In the genomic region with DNA sequence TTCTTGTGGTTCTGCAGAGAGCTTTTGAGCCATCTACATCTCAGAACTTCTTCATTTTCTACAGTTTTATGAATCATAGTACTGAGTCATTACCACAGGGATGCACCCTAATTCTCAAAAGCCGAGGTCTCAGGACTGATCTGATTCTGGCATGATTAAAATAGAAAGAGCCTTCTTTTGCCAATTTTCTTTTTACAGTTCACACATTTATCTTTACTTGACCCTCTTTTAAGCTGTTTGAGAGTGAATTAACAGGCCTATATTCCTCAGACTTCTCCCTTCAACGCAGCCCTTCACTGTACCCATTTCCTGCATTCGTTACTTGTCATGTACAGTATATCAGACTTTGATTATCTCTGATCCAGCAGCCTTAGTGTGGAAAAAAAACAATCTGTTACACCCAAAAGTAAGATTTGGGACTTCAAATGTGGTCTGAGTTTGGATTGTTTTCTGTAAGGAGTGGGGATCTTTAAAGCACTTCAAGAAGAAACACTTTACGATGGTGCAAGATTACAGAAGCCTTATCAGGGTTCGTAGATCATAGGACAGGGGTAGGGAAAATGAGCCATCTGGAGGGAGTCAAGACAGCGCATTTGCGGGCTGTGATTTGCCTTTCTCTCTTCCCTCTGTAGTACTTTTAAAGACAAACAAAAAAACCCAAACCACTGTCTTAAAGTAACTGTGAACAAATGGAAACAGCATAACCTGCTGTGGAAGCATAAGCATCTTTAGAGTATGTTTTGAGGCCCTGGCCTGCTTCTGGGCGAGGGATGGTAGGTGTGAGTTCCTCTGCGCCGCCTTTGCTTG, we compare ENCODE assay signal across 8 cellular contexts. TPM values are rescaled to one million over a fixed set of nuclear protein-coding genes. Genes with fewer than 3 reads are reported as not detected.
DNase-seq lines count a peak whose midpoint lies in the region; ATAC-seq lines count a peak whose summit lies in the region.

No MANE protein-coding gene starts in this region.

- H3K4me3 Mint-ChIP-seq in activated CD4-positive, alpha-beta memory T cell treated with anti-CD3 and anti-CD28 coated beads, Interleukin-2, amount 10 ng/mL, durations not matched to agents 7 days and 5 days, result peak overlapping the region; percentile 40

- peak overlapping the region; percentile 97 for H3K27ac Mint-ChIP-seq in activated CD4-positive, alpha-beta memory T cell treated with anti-CD3 and anti-CD28 coated beads, Interleukin-2, amount 10 ng/mL, durations not matched to agents 7 days and 5 days

- no peaks in the 10 kb centered on the region for H3K27me3 Mint-ChIP-seq in activated CD4-positive, alpha-beta memory T cell treated with anti-CD3 and anti-CD28 coated beads, Interleukin-2, amount 10 ng/mL, durations not matched to agents 7 days and 5 days

- DNase-seq in GF-D8 (lab: John Stamatoyannopoulos, UW), result peak; percentile 27
- peak; percentile 44 for DNase-seq in activated CD4-positive, alpha-beta memory T cell treated with anti-CD3 and anti-CD28 coated beads, Interleukin-2, amount 10 ng/mL, durations not matched to agents 7 days and 5 days
- DNase-seq in left ventricle myocardium superior, result no peak
- DNase-seq in HK-2 (ENCODE audit: unreplicated experiment), result no peak
- no peak for DNase-seq in substantia nigra (lab: John Stamatoyannopoulos, UW)
- DNase-seq in KG1 (lab: John Stamatoyannopoulos, UW), result no peak

- POLR2A ChIA-PET in activated CD4-positive, alpha-beta memory T cell treated with anti-CD3 and anti-CD28 coated beads, Interleukin-2, amount 10 ng/mL, durations not matched to agents 7 days and 5 days (lab: Charles Lee), result interaction anchor here (0.8 to 5.4 kb wide), 27 partner anchors 8 to 179 kb away, joined by 3 to 125 read pairs (median 6); partner anchors contain the start of genes GPR18, GPR183, TM9SF2 and UBAC2

- no peak overlapping the region for H3K27ac ChIP-seq in substantia nigra (ENCODE audit: low read depth, low read length, poor library complexity, severe bottlenecking)

- ATAC-seq in GM21381 (IDR thresholded peaks at IDR 0.05; ENCODE audit: unreplicated experiment), result peak; percentile 82
- ATAC-seq in HG03575 (IDR thresholded peaks at IDR 0.05; ENCODE audit: extremely low read depth, insufficient number of reproducible peaks, low FRiP score, unreplicated experiment), result peak; percentile 89
- ATAC-seq in left ventricle myocardium superior, result peak; percentile 81

- H3K36me3 Mint-ChIP-seq in activated CD4-positive, alpha-beta memory T cell treated with anti-CD3 and anti-CD28 coated beads, Interleukin-2, amount 10 ng/mL, durations not matched to agents 7 days and 5 days (ENCODE audit: low read depth), result peaks cover 45% of the 10 kb centered on the region

- H3K9me3 Mint-ChIP-seq in activated CD4-positive, alpha-beta memory T cell treated with anti-CD3 and anti-CD28 coated beads, Interleukin-2, amount 10 ng/mL, durations not matched to agents 7 days and 5 days, result no peaks in the 10 kb centered on the region

- intact Hi-C loops in left ventricle myocardium superior (cut with micrococcal nuclease), result no loop called here

- CTCF ChIA-PET in activated CD4-positive, alpha-beta memory T cell treated with anti-CD3 and anti-CD28 coated beads, Interleukin-2, amount 10 ng/mL, durations not matched to agents 7 days and 5 days (lab: Charles Lee), result interaction anchor here (1.0 to 2.8 kb wide), 7 partner anchors 10 to 113 kb away, joined by 3 to 13 read pairs (median 4); no protein-coding TSS in a partner anchor

- peaks cover 74% of the 10 kb centered on the region for H3K4me1 Mint-ChIP-seq in activated CD4-positive, alpha-beta memory T cell treated with anti-CD3 and anti-CD28 coated beads, Interleukin-2, amount 10 ng/mL, durations not matched to agents 7 days and 5 days

RNA-seq across cellular contexts. Expression of gene GPR183, which starts 15.3 kb away (rescaled TPM):
- 10 to 100 TPM; 43.7 to 46.2 TPM for total RNA-seq in activated CD4-positive, alpha-beta memory T cell treated with anti-CD3 and anti-CD28 coated beads, Interleukin-2, amount 10 ng/mL, durations not matched to agents 7 days and 5 days
- 2.6 TPM for total RNA-seq in left ventricle myocardium superior

Comparison
In these comparisons a context has a peak if more than half of its experiments do, and no peak if none do; other contexts are left out.
1. DNase-seq: peak in GF-D8 (single experiment) and activated CD4-positive, alpha-beta memory T cell treated with anti-CD3 and anti-CD28 coated beads, Interleukin-2, amount 10 ng/mL, durations not matched to agents 7 days and 5 days (single experiment); none in left ventricle myocardium superior (single experiment), HK-2 (single experiment), substantia nigra (0 of 49) and KG1 (single experiment).
2. RNA of gene GPR183, which starts 15.3 kb away (total RNA-seq): 43.7 to 46.2 TPM in activated CD4-positive, alpha-beta memory T cell treated with anti-CD3 and anti-CD28 coated beads, Interleukin-2, amount 10 ng/mL, durations not matched to agents 7 days and 5 days; 2.6 TPM in left ventricle myocardium superior (single experiment); every median in the first group is over 10 times any median in the second.
3. Peak in every context shown above with its lines, with median percentiles within 50 percentile points of each other: ATAC-seq.